In genomic region chr20:44597930-44598329, GRCh38 we compare ENCODE assay signal across 1 cellular context.
TF ChIP-seq lines count a peak whose summit lies in the region.

No MANE protein-coding gene starts in this region.

TF ChIP-seq in IMR-90, 13 proteins besides CTCF, POLR2A, EP300 and RAD21 (continued from another document):
- TF ChIP-seq RCOR1 (IDR thresholded peaks at IDR 0.05; ENCODE audit: insufficient replicate concordance, low read length): no peak
